ENCODE assay signal across 11 cellular contexts in genomic region chr14:59098377-59098776, GRCh38.
A peak's percentile ranks its signal among the peaks of the same experiment; 100 is the strongest.
DNase-seq lines count a peak whose midpoint lies in the region; ATAC-seq and TF ChIP-seq lines count a peak whose summit lies in the region.
"Had no signal": no experiment of that assay in that cellular context is flagged by ENCODE, and none has a peak within 500 bp of the region (broad histone marks: within the 10 kb centered on the region; RNA-seq: fewer than 3 reads in every experiment).

No MANE protein-coding gene starts in this region.

- H3K4me3 ChIP-seq in fibroblast of lung (replicated peaks in 1 of 4; ENCODE audit: control extremely low read depth in 1 of 4, insufficient read depth in 1 of 4, low read depth in 3 of 4, low read length in 4 of 4) (no peak overlapping the region), skeletal muscle cell (ENCODE audit: low read depth, low read length) (no peak overlapping the region)

- H3K9ac ChIP-seq in fibroblast of lung (ENCODE audit: insufficient read depth, low read length) = no peak overlapping the region

- no peaks in the 10 kb centered on the region for H3K9me3 ChIP-seq in fibroblast of lung (ENCODE audit: control insufficient read depth, insufficient read depth, low read depth, low read length)

- DNase-seq in EL (peak; percentile 96), RWPE1 (ENCODE audit: low spot score) (peak; percentile 34), fibroblast of lung (ENCODE audit: low read depth in 2 of 2) (peak; percentile 76 to 98), skeletal muscle cell (ENCODE audit: low read depth) (peak; percentile 86), middle frontal gyrus (ENCODE audit: extremely low spot score, low spot score) (no peak)
- DNase-seq: CD4-positive, alpha-beta memory T cell; MV-4-11; stimulated activated CD4-positive, alpha-beta T cell treated with anti-CD3 and anti-CD28 coated beads, Interleukin-2, amount 100 ng/mL, for 48 hours had no signal

- POLR2A ChIA-PET in RWPE1 (lab: Yijun Ruan, JAX; ENCODE audit: low non-redundant PET) = no interaction called here

- peaks cover 20% of the 10 kb centered on the region for H3K4me1 ChIP-seq in fibroblast of lung (ENCODE audit: control insufficient read depth, extremely low read depth, insufficient read depth, low read length)

- peak overlapping the region; percentile 45 for H3K4me2 ChIP-seq in fibroblast of lung (ENCODE audit: extremely low read depth, insufficient read depth, low read length)

- no peaks in the 10 kb centered on the region for H3K27me3 ChIP-seq in fibroblast of lung (ENCODE audit: control insufficient read depth, insufficient read depth, low read length)

- ATAC-seq in HG02588 (IDR thresholded peaks at IDR 0.05; ENCODE audit: unreplicated experiment) = no peak
- ATAC-seq in GM21576 (IDR thresholded peaks at IDR 0.05; ENCODE audit: unreplicated experiment) = no peak
- no peak for ATAC-seq in GM19351 (IDR thresholded peaks at IDR 0.05; ENCODE audit: unreplicated experiment)

- H3K36me3 ChIP-seq in fibroblast of lung (ENCODE audit: control insufficient read depth, insufficient read depth, low read length) = no peaks in the 10 kb centered on the region

- H3K27ac ChIP-seq in RWPE1 = no peak overlapping the region
- H3K27ac ChIP-seq in fibroblast of lung (ENCODE audit: insufficient read depth, low read length) = peak overlapping the region; percentile 76

- H3K79me2 ChIP-seq in fibroblast of lung (ENCODE audit: control insufficient read depth, insufficient read depth, low read length) = no peaks in the 10 kb centered on the region

- no peaks in the 10 kb centered on the region for H4K20me1 ChIP-seq in fibroblast of lung (ENCODE audit: control insufficient read depth, extremely low read depth, insufficient read depth, low read length)

- H2AFZ ChIP-seq in fibroblast of lung (ENCODE audit: low read length) = no peak overlapping the region

- TF ChIP-seq CTCF in RWPE1 (conservative IDR thresholded peaks at IDR 0.05; ENCODE audit: low read depth) = no peak
- no peak for TF ChIP-seq CTCF in fibroblast of lung (conservative IDR thresholded peaks at IDR 0.05 in 1 of 2, IDR thresholded peaks at IDR 0.05 in 1 of 2; ENCODE audit: low read depth in 1 of 2, low read length in 2 of 2)

- CTCF ChIA-PET in RWPE1 (lab: Yijun Ruan, JAX) = no interaction called here
